ENCODE assay signal across 1 cellular context in the genomic region with DNA sequence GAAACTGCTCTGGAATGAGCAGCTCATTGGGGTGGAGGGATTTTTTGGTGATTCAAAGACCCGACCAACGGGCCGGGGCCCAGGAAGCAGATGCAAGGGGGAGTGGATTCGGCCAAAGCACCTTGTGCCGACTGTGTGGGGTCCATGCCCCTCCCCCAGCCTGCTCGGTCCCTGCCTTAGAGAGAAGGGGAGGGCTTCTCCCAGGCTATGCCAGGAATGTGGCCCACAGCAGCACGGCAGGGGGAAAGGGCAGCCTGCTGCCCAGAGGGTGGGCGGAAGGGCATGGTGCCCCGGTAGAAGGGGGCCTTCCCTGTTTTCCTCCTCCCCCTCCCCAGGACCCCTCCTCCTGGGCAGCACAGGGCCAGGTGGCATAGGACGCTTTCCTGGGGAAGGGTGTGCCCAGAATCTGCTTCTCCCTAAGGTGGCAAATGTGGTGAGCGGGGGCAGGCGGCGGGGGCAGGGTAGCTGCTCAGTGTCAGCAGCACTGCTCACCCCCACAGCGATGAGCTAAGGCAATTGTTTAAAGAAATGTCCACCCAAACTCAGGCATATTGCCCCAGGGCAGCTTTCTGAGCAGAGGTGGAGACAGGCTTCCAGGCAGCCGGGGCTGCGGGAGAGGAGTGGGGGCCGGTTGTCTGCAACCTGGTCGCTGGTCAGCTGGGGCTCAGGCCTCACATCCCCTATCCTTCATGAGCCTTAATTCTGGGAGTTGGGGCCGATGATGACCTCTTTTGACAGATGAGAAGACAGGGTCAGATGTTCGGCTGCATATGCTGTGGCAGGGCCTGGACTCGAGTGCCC.
TF ChIP-seq lines count a peak whose summit lies in the region.

No MANE protein-coding gene starts in this region.

TF ChIP-seq in HEK293, 187 proteins besides CTCF, POLR2A, EP300 and RAD21:
- TF ChIP-seq, protein P1, sequence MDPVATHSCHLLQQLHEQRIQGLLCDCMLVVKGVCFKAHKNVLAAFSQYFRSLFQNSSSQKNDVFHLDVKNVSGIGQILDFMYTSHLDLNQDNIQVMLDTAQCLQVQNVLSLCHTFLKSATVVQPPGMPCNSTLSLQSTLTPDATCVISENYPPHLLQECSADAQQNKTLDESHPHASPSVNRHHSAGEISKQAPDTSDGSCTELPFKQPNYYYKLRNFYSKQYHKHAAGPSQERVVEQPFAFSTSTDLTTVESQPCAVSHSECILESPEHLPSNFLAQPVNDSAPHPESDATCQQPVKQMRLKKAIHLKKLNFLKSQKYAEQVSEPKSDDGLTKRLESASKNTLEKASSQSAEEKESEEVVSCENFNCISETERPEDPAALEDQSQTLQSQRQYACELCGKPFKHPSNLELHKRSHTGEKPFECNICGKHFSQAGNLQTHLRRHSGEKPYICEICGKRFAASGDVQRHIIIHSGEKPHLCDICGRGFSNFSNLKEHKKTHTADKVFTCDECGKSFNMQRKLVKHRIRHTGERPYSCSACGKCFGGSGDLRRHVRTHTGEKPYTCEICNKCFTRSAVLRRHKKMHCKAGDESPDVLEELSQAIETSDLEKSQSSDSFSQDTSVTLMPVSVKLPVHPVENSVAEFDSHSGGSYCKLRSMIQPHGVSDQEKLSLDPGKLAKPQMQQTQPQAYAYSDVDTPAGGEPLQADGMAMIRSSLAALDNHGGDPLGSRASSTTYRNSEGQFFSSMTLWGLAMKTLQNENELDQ (tag by site-specific recombination; IDR thresholded peaks at IDR 0.05; ENCODE audit: low read depth): no peak
- TF ChIP-seq EGR2 (tag by site-specific recombination; IDR thresholded peaks at IDR 0.05; ENCODE audit: low read depth): peak; percentile 48; the same call in 1 of the 2 replicates
